ENCODE assay signal across 18 cellular contexts in the genomic region with DNA sequence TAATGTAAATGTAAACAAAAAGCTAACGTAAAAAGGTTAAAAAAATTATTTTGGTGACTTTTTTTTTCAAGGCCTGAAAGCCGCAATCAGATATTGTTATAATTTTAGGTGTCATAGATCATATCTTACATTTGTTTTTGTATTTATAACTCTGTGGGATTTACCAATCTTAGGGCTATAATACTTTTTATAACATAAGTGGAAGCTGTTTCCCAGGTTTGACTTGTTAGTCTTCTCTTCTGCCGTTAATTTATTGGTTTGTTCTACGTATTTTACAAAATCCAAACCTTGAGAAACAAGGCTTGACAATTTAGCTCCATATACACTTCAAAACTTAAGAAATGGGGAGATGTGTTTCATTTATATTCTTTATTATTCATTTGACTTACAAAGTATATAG.
"Had no signal": no experiment of that assay in that cellular context is flagged by ENCODE, and none has a peak within 500 bp of the region (broad histone marks: within the 10 kb centered on the region; RNA-seq: fewer than 3 reads in every experiment).

No MANE protein-coding gene starts in this region.

- H3K4me1 ChIP-seq: testis had no signal

- H3K4me3 ChIP-seq: right atrium auricular region, sigmoid colon, skin epidermis, tibial nerve had no signal

- DNase-seq: dermis blood vessel endothelial cell; erythroblast; foreskin melanocyte; head of caudate nucleus; hippocampal formation; naive B cell; nephron progenitor cell; posterior cingulate gyrus; sigmoid colon; stimulated activated CD4-positive, alpha-beta T cell treated with anti-CD3 and anti-CD28 coated beads, Interleukin-2, amount 100 ng/mL, for 24 hours; stimulated activated CD4-positive, alpha-beta T cell treated with anti-CD3 and anti-CD28 coated beads, Interleukin-4, amount 100 ng/mL, for 4 hours; stimulated activated naive B cell treated with anti-CD40 and anti-IgM and Interleukin-4, amounts not matched to agents 10 μg/mL and 1 μg/mL and 100 μg/mL, for 72 hours; stimulated activated naive CD8-positive, alpha-beta T cell treated with anti-CD3 and anti-CD28 coated beads, Interleukin-15, amount 100 ng/mL, for 72 hours had no signal

- H3K4me1 Mint-ChIP-seq: naive B cell; stimulated activated naive B cell treated with anti-CD40 and anti-IgM and Interleukin-4, amounts not matched to agents 10 μg/mL and 1 μg/mL and 100 μg/mL, for 72 hours; stimulated activated naive CD8-positive, alpha-beta T cell treated with anti-CD3 and anti-CD28 coated beads, Interleukin-15, amount 100 ng/mL, for 72 hours had no signal

- H3K27ac ChIP-seq: right atrium auricular region, sigmoid colon, skin epidermis had no signal

- H3K36me3 ChIP-seq: right atrium auricular region, sigmoid colon, tibial nerve had no signal

- H3K36me3 Mint-ChIP-seq: mesothelial cell of epicardium; naive B cell; stimulated activated naive B cell treated with anti-CD40 and anti-IgM and Interleukin-4, amounts not matched to agents 10 μg/mL and 1 μg/mL and 100 μg/mL, for 72 hours had no signal

- ATAC-seq: stimulated activated naive B cell treated with anti-CD40 and anti-IgM and Interleukin-4, amounts not matched to agents 10 μg/mL and 1 μg/mL and 100 μg/mL, for 72 hours; stimulated activated naive CD8-positive, alpha-beta T cell treated with anti-CD3 and anti-CD28 coated beads, Interleukin-15, amount 100 ng/mL, for 72 hours had no signal

- H3K27ac Mint-ChIP-seq: naive B cell; nephron progenitor cell; stimulated activated naive B cell treated with anti-CD40 and anti-IgM and Interleukin-4, amounts not matched to agents 10 μg/mL and 1 μg/mL and 100 μg/mL, for 72 hours; stimulated activated naive CD8-positive, alpha-beta T cell treated with anti-CD3 and anti-CD28 coated beads, Interleukin-15, amount 100 ng/mL, for 72 hours had no signal

- H3K4me3 Mint-ChIP-seq: mesothelial cell of epicardium; naive B cell; nephron progenitor cell; stimulated activated naive B cell treated with anti-CD40 and anti-IgM and Interleukin-4, amounts not matched to agents 10 μg/mL and 1 μg/mL and 100 μg/mL, for 72 hours; stimulated activated naive CD8-positive, alpha-beta T cell treated with anti-CD3 and anti-CD28 coated beads, Interleukin-15, amount 100 ng/mL, for 72 hours had no signal

- H3K27me3 ChIP-seq: right atrium auricular region, sigmoid colon, testis, tibial nerve had no signal

- H3K9me3 Mint-ChIP-seq: mesothelial cell of epicardium; naive B cell; nephron progenitor cell; stimulated activated naive B cell treated with anti-CD40 and anti-IgM and Interleukin-4, amounts not matched to agents 10 μg/mL and 1 μg/mL and 100 μg/mL, for 72 hours; stimulated activated naive CD8-positive, alpha-beta T cell treated with anti-CD3 and anti-CD28 coated beads, Interleukin-15, amount 100 ng/mL, for 72 hours had no signal

- H3K9me3 ChIP-seq: right atrium auricular region, sigmoid colon, testis, tibial nerve had no signal
